In the genomic region with DNA sequence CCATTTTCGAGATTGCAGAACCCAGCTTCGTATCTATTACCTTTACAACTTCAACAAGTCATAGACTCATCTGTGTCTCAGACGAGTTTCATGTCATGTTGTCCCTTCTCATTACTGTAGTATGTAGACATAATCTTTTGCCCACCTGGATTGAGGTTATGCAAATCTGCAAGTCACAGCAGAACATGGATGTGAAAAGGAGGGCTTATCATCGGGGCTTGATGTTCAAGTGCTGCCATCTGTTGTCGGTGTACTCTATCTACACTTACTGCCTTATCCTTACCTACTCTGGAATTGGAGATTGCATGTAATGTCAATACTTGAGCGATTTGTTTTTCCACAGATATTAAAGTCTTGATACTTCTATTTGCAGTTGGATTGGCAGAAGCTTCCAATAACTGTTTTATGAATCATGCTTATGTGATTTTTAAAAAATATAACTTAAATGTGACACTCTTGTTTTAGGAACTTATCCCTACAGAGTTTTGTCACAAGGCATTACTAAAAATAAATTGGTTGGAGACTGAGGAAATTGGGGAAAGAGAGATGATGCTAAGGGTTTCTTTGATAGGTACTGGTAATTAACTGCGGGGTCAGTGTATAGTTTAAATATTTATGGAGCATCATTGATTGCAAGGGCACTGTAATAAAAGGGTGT, we compare ENCODE assay signal across 8 cellular contexts. TPM values are rescaled to one million over a fixed set of nuclear protein-coding genes. Genes with fewer than 3 reads are reported as not detected.
DNase-seq lines count a peak whose midpoint lies in the region; ATAC-seq, FAIRE-seq and TF ChIP-seq lines count a peak whose summit lies in the region.

No MANE protein-coding gene starts in this region.

- DNase-seq in AG09309 (ENCODE audit: low read depth): peak; percentile 53
- DNase-seq in GM12891 (ENCODE audit: insufficient read length, low spot score): peak; percentile 33
- DNase-seq in RPMI7951 (ENCODE audit: low read depth): peak; percentile 70
- peak; percentile 63 for DNase-seq in astrocyte (ENCODE audit: low read depth)
- DNase-seq in immature natural killer cell: peak; percentile 44 to 62 (median 53)
- DNase-seq in stimulated activated CD4-positive, alpha-beta T cell treated with anti-CD3 and anti-CD28 coated beads, TNF-alpha, amount 100 ng/mL, for 24 hours (ENCODE audit: low read depth in 3 of 3): peak in 2 of 3 experiments; percentile 10 to 17

- H4K20me1 ChIP-seq in Loucy (ENCODE audit: insufficient read depth, low read length, poor library complexity, severe bottlenecking) (peaks cover 19% of the 10 kb centered on the region), astrocyte (ENCODE audit: insufficient read depth, low read length) (peaks cover 13% of the 10 kb centered on the region)

- H3K9me3 ChIP-seq in Loucy (ENCODE audit: insufficient read depth, low read depth, low read length) (no peaks in the 10 kb centered on the region), astrocyte (ENCODE audit: insufficient read depth, low read depth, low read length) (no peaks in the 10 kb centered on the region)

- peak; percentile 34 for ATAC-seq in HG02571 (IDR thresholded peaks at IDR 0.05; ENCODE audit: unreplicated experiment)

- H3F3A ChIP-seq in Loucy (ENCODE audit: low read depth): no peaks in the 10 kb centered on the region

- H3K27ac ChIP-seq in astrocyte (ENCODE audit: low read depth, low read length): no peak overlapping the region

- H3K4me3 Mint-ChIP-seq in astrocyte (ENCODE audit: unreplicated experiment) (no peak overlapping the region), immature natural killer cell (peak overlapping the region in 1 of 5 donors; percentile 23)

- H2AFZ ChIP-seq in Loucy (ENCODE audit: low read length) (no peak overlapping the region), astrocyte (ENCODE audit: low read depth, low read length) (no peak overlapping the region)

- no peak overlapping the region for H3K27ac Mint-ChIP-seq in astrocyte (ENCODE audit: unreplicated experiment)
- H3K27ac Mint-ChIP-seq in immature natural killer cell: peak overlapping the region in 3 of 6 donors; percentile 17 to 38 (median 29)

- H3K36me3 ChIP-seq in Loucy (ENCODE audit: insufficient read depth, low read length): no peaks in the 10 kb centered on the region
- no peaks in the 10 kb centered on the region for H3K36me3 ChIP-seq in astrocyte (ENCODE audit: insufficient read depth, low read length)

- TF ChIP-seq CTCF in AG09309 (IDR thresholded peaks at IDR 0.05; ENCODE audit: control insufficient read depth, insufficient read depth, low read depth, low read length, missing control alignments) (peak; percentile 74), Loucy (conservative IDR thresholded peaks at IDR 0.05; ENCODE audit: low read length) (peak; percentile 87), astrocyte (IDR thresholded peaks at IDR 0.05; ENCODE audit: insufficient read depth, low read depth, low read length) (peak; percentile 83)

- peak; percentile 93 for FAIRE-seq in GM12891 (lab: Jason Lieb, UNC)
- peak; percentile 52 for FAIRE-seq in astrocyte (lab: Jason Lieb, UNC)

- H3K4me1 ChIP-seq in Loucy (ENCODE audit: insufficient read depth, low read length, poor library complexity, severe bottlenecking): peaks cover 5% of the 10 kb centered on the region
- H3K4me1 ChIP-seq in astrocyte (ENCODE audit: insufficient read depth, low read length): peaks cover 6% of the 10 kb centered on the region

- no peaks in the 10 kb centered on the region for H3K9me2 ChIP-seq in Loucy (replicated peaks; ENCODE audit: low read depth, low read length)

- no peak overlapping the region for H3K4me2 ChIP-seq in Loucy (ENCODE audit: low read depth, low read length, poor library complexity, severe bottlenecking)
- H3K4me2 ChIP-seq in astrocyte (ENCODE audit: low read length): no peak overlapping the region

- no peaks in the 10 kb centered on the region for H3K36me3 Mint-ChIP-seq in astrocyte (ENCODE audit: low read depth, unreplicated experiment)
- no peaks in the 10 kb centered on the region for H3K36me3 Mint-ChIP-seq in immature natural killer cell

- no peaks in the 10 kb centered on the region for H3K9me3 Mint-ChIP-seq in astrocyte (ENCODE audit: unreplicated experiment)
- no peaks in the 10 kb centered on the region for H3K9me3 Mint-ChIP-seq in immature natural killer cell

- TF ChIP-seq POLR2A in GM12891 (IDR thresholded peaks at IDR 0.05; ENCODE audit: low read depth, low read length): no peak

- H3K79me2 ChIP-seq in Loucy (ENCODE audit: insufficient read depth, low read length) (peaks cover 20% of the 10 kb centered on the region), astrocyte (ENCODE audit: insufficient read depth, low read length) (peaks cover 21% of the 10 kb centered on the region)

- H3K4me3 ChIP-seq in AG09309 (ENCODE audit: control insufficient read depth, low read depth, low read length) (no peak overlapping the region), Loucy (ENCODE audit: low read length, poor library complexity, severe bottlenecking) (no peak overlapping the region), astrocyte (ENCODE audit: insufficient read depth, low read depth, low read length) (no peak overlapping the region)

- H3K27me3 Mint-ChIP-seq in astrocyte (ENCODE audit: low read depth, unreplicated experiment) (no peaks in the 10 kb centered on the region), immature natural killer cell (ENCODE audit: low read depth in 3 of 3) (peaks cover 5 to 6% (median 5%) of the 10 kb centered on the region in 3 donors)

- H3K9ac ChIP-seq in Loucy (ENCODE audit: low read depth, low read length, poor library complexity, severe bottlenecking) (no peak overlapping the region), astrocyte (ENCODE audit: low read length) (no peak overlapping the region)

- peaks cover 1% of the 10 kb centered on the region for H3K4me1 Mint-ChIP-seq in astrocyte (ENCODE audit: low read depth, unreplicated experiment)
- peaks cover 16 to 28% of the 10 kb centered on the region in 2 donors for H3K4me1 Mint-ChIP-seq in immature natural killer cell

- H3K27me3 ChIP-seq in Loucy (ENCODE audit: insufficient read depth, low read length, poor library complexity, severe bottlenecking) (no peaks in the 10 kb centered on the region), astrocyte (ENCODE audit: insufficient read depth, low read length) (no peaks in the 10 kb centered on the region)

TF ChIP-seq in GM12891, 5 proteins besides CTCF, POLR2A, EP300 and RAD21:
- TF ChIP-seq POU2F2 (IDR thresholded peaks at IDR 0.05; ENCODE audit: low read depth, low read length) (peak; percentile 96), TAF1 (IDR thresholded peaks at IDR 0.05; ENCODE audit: low read depth, low read length) (no peak)

RNA-seq across cellular contexts. Expression of gene GOPC, which starts 3.0 kb away (rescaled TPM):
- 11.3 TPM for polyA plus RNA-seq in GM12891 (2012; ENCODE audit: low read depth, missing spikeins)
- total RNA-seq in RPMI7951 (2014; rRNA removed; shearing (Covaris generic)): 24.7 and 31.0 TPM in 2 replicates
- total RNA-seq in astrocyte: 45.0 and 48.7 TPM in 2 replicates
- polyA plus RNA-seq in immature natural killer cell: 10 to 100 TPM in 1 of 3 donors, 1 to 10 TPM in 2; 5.3 to 17.8 (median 8.3) TPM

Comparison
In these comparisons a context has a peak if more than half of its experiments do, and no peak if none do; other contexts are left out.
1. DNase-seq: peak in every context shown above with its lines; median percentile 70 in RPMI7951; 63 in astrocyte; 53 in AG09309; 53 in immature natural killer cell; 33 in GM12891; 14 in stimulated activated CD4-positive, alpha-beta T cell treated with anti-CD3 and anti-CD28 coated beads, TNF-alpha, amount 100 ng/mL, for 24 hours.